ENCODE assay signal across 20 cellular contexts in genomic region chr1:175984057-175984812, GRCh38.
A peak's percentile ranks its signal among the peaks of the same experiment; 100 is the strongest.
DNase-seq lines count a peak whose midpoint lies in the region; ATAC-seq, FAIRE-seq and TF ChIP-seq lines count a peak whose summit lies in the region.
"Had no signal": no experiment of that assay in that cellular context is flagged by ENCODE, and none has a peak within 500 bp of the region (broad histone marks: within the 10 kb centered on the region; RNA-seq: fewer than 3 reads in every experiment).

No MANE protein-coding gene starts in this region.

- H2BK15ac ChIP-seq in mesenchymal stem cell (ENCODE audit: low read depth, poor library complexity, severe bottlenecking), result no peak overlapping the region

- peaks cover 11 to 86% of the 10 kb centered on the region in 2 experiments for H3K36me3 ChIP-seq in mesenchymal stem cell (ENCODE audit: control insufficient read depth in 1 of 2, insufficient read depth in 2 of 2, low read depth in 1 of 2, low read length in 2 of 2)
- peaks cover 0 to 80% of the 10 kb centered on the region in 2 donors for H3K36me3 ChIP-seq in gastroesophageal sphincter
- H3K36me3 ChIP-seq in vagina, result peaks cover 0 to 50% of the 10 kb centered on the region in 2 donors

- peaks cover 15% of the 10 kb centered on the region for H3K4me1 ChIP-seq in A549
- no peaks in the 10 kb centered on the region for H3K4me1 ChIP-seq in mesenchymal stem cell (ENCODE audit: control insufficient read depth, insufficient read depth, low read depth, low read length)
- H3K4me1 ChIP-seq in gastroesophageal sphincter, result peaks cover 0 to 4% (median 0%) of the 10 kb centered on the region in 3 donors
- H3K4me1 ChIP-seq in vagina, result no peaks in the 10 kb centered on the region
- H3K4me1 ChIP-seq: BE2C had no signal

- H3K4me2 ChIP-seq in A549 (peak overlapping the region; percentile 65), mesenchymal stem cell (ENCODE audit: low read length, poor library complexity, severe bottlenecking) (no peak overlapping the region)
- H3K4me2 ChIP-seq: GM23338 had no signal

- no peak overlapping the region for H3K27ac Mint-ChIP-seq in endothelial cell (ENCODE audit: unreplicated experiment)
- H3K27ac Mint-ChIP-seq in progenitor cell of endocrine pancreas, result no peak overlapping the region
- H3K27ac Mint-ChIP-seq: CD4-positive, CD25-positive, alpha-beta regulatory T cell; CD8-positive, alpha-beta memory T cell; GM23338; IgD-negative memory B cell had no signal

- 93% methylated on average over 11 of the region's 12 CpGs for WGBS in A549 (ENCODE audit: missing lambda C conversion rate)
- WGBS in mesenchymal stem cell, result 97% methylated on average over 12 of the region's 12 CpGs
- WGBS in gastroesophageal sphincter (ENCODE audit: low coverage in 1 of 2), 2 donors, result 96 to 100% methylated on average over 2 to 5 of the region's 12 CpGs

- H2BK5ac ChIP-seq in mesenchymal stem cell (ENCODE audit: low read depth, low read length, poor library complexity, severe bottlenecking), result no peak overlapping the region

- H3K27me3 Mint-ChIP-seq in endothelial cell (ENCODE audit: unreplicated experiment) (peaks cover 1% of the 10 kb centered on the region), progenitor cell of endocrine pancreas (no peaks in the 10 kb centered on the region)
- H3K27me3 Mint-ChIP-seq: CD4-positive, CD25-positive, alpha-beta regulatory T cell; CD8-positive, alpha-beta memory T cell; IgD-negative memory B cell had no signal

- no peak overlapping the region for H3K4ac ChIP-seq in mesenchymal stem cell (ENCODE audit: low read depth in 1 of 2, low read length in 2 of 2)

- peak overlapping the region; percentile 9 for H4K8ac ChIP-seq in mesenchymal stem cell (ENCODE audit: low read length)

- POLR2A ChIA-PET in A549 (lab: Yijun Ruan, JAX), result no interaction called here

- H3K14ac ChIP-seq in mesenchymal stem cell (ENCODE audit: low read length in 2 of 2), result no peak overlapping the region

- TF ChIP-seq CTCF in A549 (IDR thresholded peaks at IDR 0.05) (no peak), endothelial cell (IDR thresholded peaks at IDR 0.05; ENCODE audit: unreplicated experiment) (no peak), progenitor cell of endocrine pancreas (IDR thresholded peaks at IDR 0.05; ENCODE audit: unreplicated experiment) (no peak), gastroesophageal sphincter (IDR thresholded peaks at IDR 0.05) (no peak), vagina (IDR thresholded peaks at IDR 0.05) (no peak)

- no peak overlapping the region for H3K9ac ChIP-seq in mesenchymal stem cell (ENCODE audit: low read length)

- H3K4me3 Mint-ChIP-seq in endothelial cell (ENCODE audit: unreplicated experiment) (peak overlapping the region; percentile 82), progenitor cell of endocrine pancreas (ENCODE audit: low read depth) (no peak overlapping the region)
- H3K4me3 Mint-ChIP-seq: CD4-positive, CD25-positive, alpha-beta regulatory T cell; CD8-positive, alpha-beta memory T cell; GM23338; IgD-negative memory B cell had no signal

- H2BK12ac ChIP-seq in mesenchymal stem cell (ENCODE audit: low read length in 2 of 2), result no peak overlapping the region

- H3K9me3 Mint-ChIP-seq in endothelial cell (ENCODE audit: unreplicated experiment), result peaks cover 13% of the 10 kb centered on the region
- peaks cover 30% of the 10 kb centered on the region for H3K9me3 Mint-ChIP-seq in progenitor cell of endocrine pancreas (ENCODE audit: low read depth)

- no peak overlapping the region for H4K91ac ChIP-seq in mesenchymal stem cell (ENCODE audit: low read length)

- H3K23ac ChIP-seq in mesenchymal stem cell (ENCODE audit: low read length in 2 of 2), result no peak overlapping the region

- intact Hi-C loops in vagina (cut with DNase I), result no loop called here

- H3K4me3 ChIP-seq in A549 (no peak overlapping the region), mesenchymal stem cell (ENCODE audit: insufficient read depth in 1 of 2, low read depth in 1 of 2, low read length in 2 of 2) (no peak overlapping the region), gastroesophageal sphincter (no peak overlapping the region), vagina (no peak overlapping the region)
- H3K4me3 ChIP-seq: GM23338 had no signal

- H3K27ac ChIP-seq in A549 (peak overlapping the region; percentile 55 to 70; a peak in 4 of 6 replicates), mesenchymal stem cell (ENCODE audit: low read length, poor library complexity, severe bottlenecking) (no peak overlapping the region), gastroesophageal sphincter (no peak overlapping the region), vagina (no peak overlapping the region)

- no peak for TF ChIP-seq POLR2A in A549 (IDR thresholded peaks at IDR 0.05; ENCODE audit: low read length)
- TF ChIP-seq POLR2A in gastroesophageal sphincter (IDR thresholded peaks at IDR 0.05), result no peak
- no peak for TF ChIP-seq POLR2A in vagina (IDR thresholded peaks at IDR 0.05)

- TF ChIP-seq EP300 in A549 (IDR thresholded peaks at IDR 0.05), result no peak
- no peak for TF ChIP-seq EP300 in gastroesophageal sphincter (IDR thresholded peaks at IDR 0.05)

- H3K9me3 ChIP-seq in A549 (peaks cover 37% of the 10 kb centered on the region), mesenchymal stem cell (ENCODE audit: control insufficient read depth, low read length) (peaks cover 47% of the 10 kb centered on the region), gastroesophageal sphincter (peaks cover 0 to 20% (median 0%) of the 10 kb centered on the region in 3 donors), vagina (no peaks in the 10 kb centered on the region)
- H3K9me3 ChIP-seq: BE2C had no signal

- H2BK120ac ChIP-seq in mesenchymal stem cell (ENCODE audit: low read depth, low read length), result no peak overlapping the region

- FAIRE-seq in A549 (lab: Jason Lieb, UNC), result no peak
- FAIRE-seq: H54, HepG2 had no signal

- CTCF ChIA-PET in A549 (lab: Yijun Ruan, JAX), result no interaction called here

- ATAC-seq in A549 (no peak), gastroesophageal sphincter (no peak), HG03521 (IDR thresholded peaks at IDR 0.05; ENCODE audit: unreplicated experiment) (no peak)
- ATAC-seq: GM23338, HepG2 had no signal

- TF ChIP-seq RAD21 in A549 (conservative IDR thresholded peaks at IDR 0.05 in 1 of 2, IDR thresholded peaks at IDR 0.05 in 1 of 2), result no peak

- H2AK5ac ChIP-seq in mesenchymal stem cell (ENCODE audit: low read length, severe bottlenecking), result no peak overlapping the region

- H3K27me3 ChIP-seq in mesenchymal stem cell (ENCODE audit: control insufficient read depth in 1 of 2, insufficient read depth in 1 of 2, low read length in 2 of 2), result no peaks in the 10 kb centered on the region
- H3K27me3 ChIP-seq in gastroesophageal sphincter, result no peaks in the 10 kb centered on the region
- no peaks in the 10 kb centered on the region for H3K27me3 ChIP-seq in vagina
- H3K27me3 ChIP-seq: BE2C had no signal

- no peak overlapping the region for H2AFZ ChIP-seq in mesenchymal stem cell (ENCODE audit: low read depth, low read length)
- H2AFZ ChIP-seq: GM23338 had no signal

- H3K36me3 Mint-ChIP-seq in endothelial cell (ENCODE audit: low read depth, unreplicated experiment) (peaks cover 52% of the 10 kb centered on the region), progenitor cell of endocrine pancreas (ENCODE audit: insufficient read depth) (peaks cover 54% of the 10 kb centered on the region)

- H3K79me1 ChIP-seq in mesenchymal stem cell (replicated peaks; ENCODE audit: low read length, poor library complexity, severe bottlenecking), result peaks cover 14% of the 10 kb centered on the region

- no peak for DNase-seq in A549 (ENCODE audit: low read depth in 1 of 2, low spot score in 1 of 2)
- no peak for DNase-seq in endothelial cell (ENCODE audit: low spot score)
- DNase-seq in mesenchymal stem cell, result no peak
- no peak for DNase-seq in progenitor cell of endocrine pancreas (ENCODE audit: low spot score, unreplicated experiment)
- no peak for DNase-seq in vagina (ENCODE audit: extremely low spot score in 2 of 2)
- DNase-seq: BE2C; C1 segment of cervical spinal cord; CD4-positive, CD25-positive, alpha-beta regulatory T cell; CD8-positive, alpha-beta memory T cell; COR-L47; DMS153; DMS79; GDM1; HCEC 1CT had no signal

- H3K4me1 Mint-ChIP-seq in endothelial cell (ENCODE audit: unreplicated experiment) (peaks cover 1% of the 10 kb centered on the region), progenitor cell of endocrine pancreas (ENCODE audit: low read depth) (peaks cover 4% of the 10 kb centered on the region)
- H3K4me1 Mint-ChIP-seq: GM23338 had no signal

- no peak overlapping the region for H3K18ac ChIP-seq in mesenchymal stem cell (ENCODE audit: low read depth in 1 of 2, low read length in 2 of 2)

TF ChIP-seq in A549, 52 proteins besides CTCF, POLR2A, EP300 and RAD21:
- no peak for TF ChIP-seq RFX5 (IDR thresholded peaks at IDR 0.05)
- no peak for TF ChIP-seq MYC (IDR thresholded peaks at IDR 0.05; ENCODE audit: borderline replicate concordance, low read length)
- TF ChIP-seq HOXB13 (CRISPR knock-in tag; IDR thresholded peaks at IDR 0.05; ENCODE audit: low read depth), result no peak
- TF ChIP-seq GATA3 (IDR thresholded peaks at IDR 0.05; ENCODE audit: borderline replicate concordance), result no peak
- no peak for TF ChIP-seq NPAS2 (CRISPR knock-in tag; IDR thresholded peaks at IDR 0.05; ENCODE audit: borderline replicate concordance)
- TF ChIP-seq NR3C1 (IDR thresholded peaks at IDR 0.05), result no peak
- no peak for TF ChIP-seq TFCP2L1 (CRISPR knock-in tag; IDR thresholded peaks at IDR 0.05)
- TF ChIP-seq FOSB (CRISPR knock-in tag; IDR thresholded peaks at IDR 0.05), result no peak
- no peak for TF ChIP-seq TP53 (CRISPR knock-in tag; IDR thresholded peaks at IDR 0.05)
- TF ChIP-seq EHF (CRISPR knock-in tag; IDR thresholded peaks at IDR 0.05), result no peak
- TF ChIP-seq FOSL2 (IDR thresholded peaks at IDR 0.05), result no peak
- TF ChIP-seq FOSL2 (CRISPR knock-in tag; IDR thresholded peaks at IDR 0.05), result no peak
- TF ChIP-seq MAX (IDR thresholded peaks at IDR 0.05), result no peak
- TF ChIP-seq ZC3H11A (IDR thresholded peaks at IDR 0.05), result no peak
- TF ChIP-seq HDAC2 (IDR thresholded peaks at IDR 0.05), result no peak
- TF ChIP-seq USF2 (IDR thresholded peaks at IDR 0.05), result no peak
- no peak for TF ChIP-seq ZFP36 (IDR thresholded peaks at IDR 0.05; ENCODE audit: borderline replicate concordance, partially characterized antibody)
- TF ChIP-seq PHF8 (IDR thresholded peaks at IDR 0.05; ENCODE audit: borderline replicate concordance, low read depth), result no peak

Comparison
In these comparisons a context has a peak if more than half of its experiments do, and no peak if none do; other contexts are left out.
1. H3K27ac ChIP-seq: peak in A549 (2 of 2); none in mesenchymal stem cell (single experiment), gastroesophageal sphincter (0 of 4) and vagina (single experiment).